ENCODE assay signal across 12 cellular contexts in genomic region chr2:169815849-169816248, GRCh38. TPM values are rescaled to one million over a fixed set of nuclear protein-coding genes. Genes with fewer than 3 reads are reported as not detected.
DNase-seq lines count a peak whose midpoint lies in the region; ATAC-seq, FAIRE-seq and TF ChIP-seq lines count a peak whose summit lies in the region.
"Had no signal": no experiment of that assay in that cellular context is flagged by ENCODE, and none has a peak within 500 bp of the region (broad histone marks: within the 10 kb centered on the region; RNA-seq: fewer than 3 reads in every experiment).

No MANE protein-coding gene starts in this region.

- H3K4me3 ChIP-seq in choroid plexus epithelial cell (ENCODE audit: low read depth, low read length), result no peak overlapping the region
- H3K4me3 ChIP-seq in skeletal muscle cell (ENCODE audit: low read depth, low read length), result no peak overlapping the region
- no peak overlapping the region for H3K4me3 ChIP-seq in mucosa of descending colon
- H3K4me3 ChIP-seq in pancreas, result no peak overlapping the region
- H3K4me3 ChIP-seq: lower lobe of right lung, stomach had no signal

- no peaks in the 10 kb centered on the region for H3K27me3 Mint-ChIP-seq in activated CD4-positive, alpha-beta T cell treated with anti-CD3 and anti-CD28 coated beads for 36 hours

- TF ChIP-seq CTCF in choroid plexus epithelial cell (conservative IDR thresholded peaks at IDR 0.05; ENCODE audit: low read depth, low read length), result no peak
- no peak for TF ChIP-seq CTCF in mucosa of descending colon (IDR thresholded peaks at IDR 0.05)
- TF ChIP-seq CTCF in pancreas (IDR thresholded peaks at IDR 0.05), result no peak

- no peak overlapping the region for H3K27ac ChIP-seq in pancreas
- H3K27ac ChIP-seq: lower lobe of right lung, stomach had no signal

- WGBS in pancreas, 2 donors, result 38 to 54% methylated on average over 1 of the region's 1 CpG

- peaks cover 5% of the 10 kb centered on the region for H3K9me3 Mint-ChIP-seq in activated CD4-positive, alpha-beta T cell treated with anti-CD3 and anti-CD28 coated beads for 36 hours (ENCODE audit: low read depth)

- H3K9me3 ChIP-seq in mucosa of descending colon (no peaks in the 10 kb centered on the region), pancreas (no peaks in the 10 kb centered on the region)
- H3K9me3 ChIP-seq: lower lobe of right lung, stomach had no signal

- peaks cover 5% of the 10 kb centered on the region for H3K36me3 ChIP-seq in mucosa of descending colon (ENCODE audit: low read depth)
- H3K36me3 ChIP-seq in pancreas, result peaks cover 0 to 32% (median under 1%) of the 10 kb centered on the region in 3 donors

- no peak for FAIRE-seq in pancreas (lab: Jason Lieb, UNC)

- intact Hi-C loops in activated CD4-positive, alpha-beta T cell treated with anti-CD3 and anti-CD28 coated beads for 36 hours (cut with DNase I, micrococcal nuclease), result no loop called here
- intact Hi-C loops in mucosa of descending colon (cut with DNase I, micrococcal nuclease) (no loop called here), pancreas (cut with DNase I) (no loop called here)

- ATAC-seq in activated CD4-positive, alpha-beta T cell treated with anti-CD3 and anti-CD28 coated beads for 36 hours, result peak; percentile 74
- ATAC-seq in mucosa of descending colon, result no peak
- ATAC-seq in pancreas, result no peak
- no peak for ATAC-seq in GM21515 (IDR thresholded peaks at IDR 0.05; ENCODE audit: unreplicated experiment)
- ATAC-seq: lower lobe of right lung had no signal

- CTCF ChIA-PET in activated CD4-positive, alpha-beta T cell treated with anti-CD3 and anti-CD28 coated beads for 36 hours (lab: Charles Lee), result interaction anchor here (0.9 to 1.9 kb wide), 5 partner anchors 8 to 336 kb away, joined by 3 to 9 read pairs (median 5); partner anchors contain the start of genes BBS5, METTL5 and SSB

- no peak overlapping the region for H3K4me3 Mint-ChIP-seq in activated CD4-positive, alpha-beta T cell treated with anti-CD3 and anti-CD28 coated beads for 36 hours

- DNase-seq in activated CD4-positive, alpha-beta T cell treated with anti-CD3 and anti-CD28 coated beads for 36 hours, result no peak
- no peak for DNase-seq in activated CD4-positive, alpha-beta T cell treated with anti-CD3 and anti-CD28 coated beads for 1 hour
- peak; percentile 30 for DNase-seq in NCI-H460 (ENCODE audit: extremely low read depth, low read depth)
- DNase-seq in choroid plexus epithelial cell (ENCODE audit: low read depth), result peak; percentile 90
- DNase-seq in skeletal muscle cell (ENCODE audit: low read depth), result peak; percentile 76
- DNase-seq in mucosa of descending colon, result no peak
- no peak for DNase-seq in pancreas
- DNase-seq: glutamatergic neuron, lower lobe of right lung, NCI-H146, stomach had no signal

- POLR2A ChIA-PET in activated CD4-positive, alpha-beta T cell treated with anti-CD3 and anti-CD28 coated beads for 36 hours (lab: Charles Lee), result interaction anchor here (0.7 kb wide), 1 partner anchor 12 kb away, joined by 5 read pairs; no protein-coding TSS in a partner anchor

- H3K36me3 Mint-ChIP-seq in activated CD4-positive, alpha-beta T cell treated with anti-CD3 and anti-CD28 coated beads for 36 hours (ENCODE audit: low read depth), result peaks cover 58% of the 10 kb centered on the region

- H3K4me1 ChIP-seq in mucosa of descending colon (ENCODE audit: low read depth) (no peaks in the 10 kb centered on the region), pancreas (no peaks in the 10 kb centered on the region)
- H3K4me1 ChIP-seq: lower lobe of right lung had no signal

- peaks cover 18% of the 10 kb centered on the region for H3K4me1 Mint-ChIP-seq in activated CD4-positive, alpha-beta T cell treated with anti-CD3 and anti-CD28 coated beads for 36 hours

- H3K27ac Mint-ChIP-seq in activated CD4-positive, alpha-beta T cell treated with anti-CD3 and anti-CD28 coated beads for 36 hours, result no peak overlapping the region

- H3K27me3 ChIP-seq in pancreas, result no peaks in the 10 kb centered on the region
- H3K27me3 ChIP-seq: stomach had no signal

RNA-seq across cellular contexts. Expression of gene METTL5, which starts 8.9 kb away (rescaled TPM):
- total RNA-seq in activated CD4-positive, alpha-beta T cell treated with anti-CD3 and anti-CD28 coated beads for 36 hours, result 100 to 1,000 TPM; 129 to 165 TPM
- total RNA-seq in NCI-H460 (2014; rRNA removed; shearing (Covaris generic)), result 154 and 170 TPM in 2 replicates
- polyA plus RNA-seq in NCI-H460 (2014; cell fraction: nucleus; rRNA removed), result 79.9 and 95.2 TPM in 2 replicates
- total RNA-seq in mucosa of descending colon, result 10 to 100 TPM; 33.3 to 60.3 (median 42.3) TPM
- 10 to 100 TPM; 29.7 to 35.6 (median 32.9) TPM for total RNA-seq in pancreas
- polyA plus RNA-seq in pancreas, result 10 to 100 TPM; 36.3 to 41.3 TPM

RNA-seq across cellular contexts. Expression of gene UBR3, which starts 11.4 kb away (rescaled TPM):
- 10 to 100 TPM; 17.2 to 26.1 TPM for total RNA-seq in activated CD4-positive, alpha-beta T cell treated with anti-CD3 and anti-CD28 coated beads for 36 hours
- total RNA-seq in NCI-H460 (2014; rRNA removed; shearing (Covaris generic)), result 23.8 and 25.5 TPM in 2 replicates
- polyA plus RNA-seq in NCI-H460 (2014; cell fraction: nucleus; rRNA removed), result 13.8 and 37.5 TPM in 2 replicates
- total RNA-seq in mucosa of descending colon (10 to 100 TPM; 32.5 to 65.8 (median 39.6) TPM), pancreas (10 to 100 TPM; 19.0 to 26.8 (median 21.3) TPM)
- 10 to 100 TPM in 1 of 2 donors, 1 to 10 TPM in 1; 7.3 to 16.6 TPM for polyA plus RNA-seq in pancreas

RNA-seq across cellular contexts. Expression of gene SSB, which starts 17.2 kb away (rescaled TPM):
- 100 to 1,000 TPM; 127 to 138 TPM for total RNA-seq in activated CD4-positive, alpha-beta T cell treated with anti-CD3 and anti-CD28 coated beads for 36 hours
- total RNA-seq in NCI-H460 (2014; rRNA removed; shearing (Covaris generic)), result 173 and 197 TPM in 2 replicates
- 190 and 288 TPM in 2 replicates for polyA plus RNA-seq in NCI-H460 (2014; cell fraction: nucleus; rRNA removed)
- total RNA-seq in mucosa of descending colon (10 to 100 TPM; 29.2 to 72.3 (median 52.9) TPM), pancreas (10 to 100 TPM; 14.1 to 36.7 (median 25.0) TPM)
- polyA plus RNA-seq in pancreas, result 10 to 100 TPM; 24.7 to 59.6 TPM

Comparison
In these comparisons a context has a peak if more than half of its experiments do, and no peak if none do; other contexts are left out.
1. DNase-seq: peak in NCI-H460 (single experiment), choroid plexus epithelial cell (single experiment) and skeletal muscle cell (single experiment); none in activated CD4-positive, alpha-beta T cell treated with anti-CD3 and anti-CD28 coated beads for 36 hours (single experiment), activated CD4-positive, alpha-beta T cell treated with anti-CD3 and anti-CD28 coated beads for 1 hour (single experiment), mucosa of descending colon (0 of 3) and pancreas (0 of 6).